ENCODE assay signal across 9 cellular contexts in the genomic region with DNA sequence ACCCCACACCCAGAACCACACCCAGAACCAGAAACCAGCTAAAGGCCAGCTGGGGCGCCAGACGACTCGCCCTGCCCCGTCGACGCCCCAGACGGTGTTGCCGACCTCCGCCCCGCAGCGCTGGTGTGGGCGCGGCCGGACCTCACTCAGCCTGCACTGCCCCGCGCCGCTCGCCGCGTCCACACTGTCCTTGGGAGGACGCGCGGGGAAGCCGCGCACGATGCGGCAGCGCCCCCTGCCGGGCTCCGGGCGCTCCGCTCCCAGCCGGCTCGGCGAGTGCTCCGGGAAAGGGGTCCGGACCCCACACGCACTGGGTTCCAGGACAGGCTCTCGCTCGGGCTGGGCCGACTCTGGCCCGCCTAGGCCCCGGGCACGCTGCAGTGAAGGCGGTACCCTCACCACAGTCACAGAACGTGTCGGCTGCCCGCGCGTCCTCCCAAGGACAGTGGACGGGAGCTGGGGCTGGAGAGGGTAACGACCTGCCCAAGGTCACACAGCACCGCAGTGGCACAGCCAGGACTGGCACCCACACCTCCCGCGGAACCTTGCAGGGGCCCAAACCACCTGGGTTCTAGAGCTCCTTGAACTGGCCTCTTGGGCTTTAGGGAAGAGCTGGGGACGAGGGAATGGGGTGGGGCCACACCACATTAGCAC.
DNase-seq lines count a peak whose midpoint lies in the region; ATAC-seq, FAIRE-seq and TF ChIP-seq lines count a peak whose summit lies in the region.
"Had no signal": no experiment of that assay in that cellular context is flagged by ENCODE, and none has a peak within 500 bp of the region (broad histone marks: within the 10 kb centered on the region; RNA-seq: fewer than 3 reads in every experiment).

No MANE protein-coding gene starts in this region.

- H3K27me3 ChIP-seq in GM06990 (replicated peaks; ENCODE audit: control insufficient read depth, insufficient read depth, low read length), result no peaks in the 10 kb centered on the region
- H3K27me3 ChIP-seq in spleen (replicated peaks in 1 of 7), result peaks cover 0 to 70% (median 19%) of the 10 kb centered on the region in 7 donors

- peaks cover 0 to 7% of the 10 kb centered on the region in 2 donors for H3K4me1 ChIP-seq in kidney (ENCODE audit: control insufficient read depth in 1 of 2, insufficient read depth in 1 of 2, low read depth in 1 of 2, low read length in 2 of 2)
- H3K4me1 ChIP-seq in spleen, result peaks cover 0 to 18% (median 15%) of the 10 kb centered on the region in 6 donors

- peak; percentile 53 for ATAC-seq in GM21737 (IDR thresholded peaks at IDR 0.05; ENCODE audit: unreplicated experiment)

- H3K27ac Mint-ChIP-seq in T-helper 2 cell treated with Interferon-gamma antibody and Interleukin-4, amounts not matched to agents 5 μg/mL and 100 μg/mL, for 36 hours, result no peak overlapping the region

- H3K9ac ChIP-seq in kidney (ENCODE audit: low read length in 2 of 2), result peak overlapping the region in 1 of 2 donors; percentile 60

- no peaks in the 10 kb centered on the region for H3K36me3 ChIP-seq in GM06990 (ENCODE audit: control insufficient read depth, insufficient read depth, low read length)
- no peaks in the 10 kb centered on the region for H3K36me3 ChIP-seq in kidney (ENCODE audit: control insufficient read depth in 1 of 2, insufficient read depth in 2 of 2, low read length in 2 of 2)
- no peaks in the 10 kb centered on the region for H3K36me3 ChIP-seq in spleen

- DNase-seq in GM06990 (ENCODE audit: extremely low read depth, insufficient read length), result peak; percentile 66
- peak; percentile 46 for DNase-seq in T-helper 2 cell treated with Interferon-gamma antibody and Interleukin-4, amounts not matched to agents 5 μg/mL and 100 μg/mL, for 36 hours (ENCODE audit: low spot score)
- DNase-seq in caudate nucleus (lab: John Stamatoyannopoulos, UW), result peak in 33 of 61 donors; percentile 8 to 65 (median 24)
- DNase-seq in kidney, result peak; percentile 81
- DNase-seq in spleen, result peak; percentile 90
- no peak for DNase-seq in NCI-H82 (lab: John Stamatoyannopoulos, UW)

- WGBS in spleen, 5 donors, result 1 to 4% (median 3%) methylated on average over 18 to 56 of the region's 56 CpGs

- no peaks in the 10 kb centered on the region for H3K36me3 Mint-ChIP-seq in T-helper 2 cell treated with Interferon-gamma antibody and Interleukin-4, amounts not matched to agents 5 μg/mL and 100 μg/mL, for 36 hours (ENCODE audit: low read depth)

- no peaks in the 10 kb centered on the region for H3K4me1 Mint-ChIP-seq in T-helper 2 cell treated with Interferon-gamma antibody and Interleukin-4, amounts not matched to agents 5 μg/mL and 100 μg/mL, for 36 hours (ENCODE audit: low read depth)

- H3K9me3 Mint-ChIP-seq in T-helper 2 cell treated with Interferon-gamma antibody and Interleukin-4, amounts not matched to agents 5 μg/mL and 100 μg/mL, for 36 hours, result no peaks in the 10 kb centered on the region

- no peak for FAIRE-seq in kidney (lab: Jason Lieb, UNC)
- FAIRE-seq: endometrium had no signal

- intact Hi-C loops in kidney (cut with DNase I) (no loop called here), spleen (cut with DNase I; ENCODE audit: low total_unique reads) (no loop called here)

- TF ChIP-seq EP300 in Ishikawa (IDR thresholded peaks at IDR 0.05; ENCODE audit: borderline replicate concordance), result no peak

- H3K9me3 ChIP-seq in kidney (ENCODE audit: control insufficient read depth in 1 of 2, low read length in 2 of 2) (no peaks in the 10 kb centered on the region), spleen (no peaks in the 10 kb centered on the region)

- H3K4me3 ChIP-seq in GM06990 (replicated peaks; ENCODE audit: low read depth, low read length), result peak overlapping the region; percentile 53
- H3K4me3 ChIP-seq in kidney (ENCODE audit: low read length in 2 of 2), result peak overlapping the region; percentile 58 to 72
- peak overlapping the region; percentile 32 to 72 (median 38) for H3K4me3 ChIP-seq in spleen

- H3K27me3 Mint-ChIP-seq in T-helper 2 cell treated with Interferon-gamma antibody and Interleukin-4, amounts not matched to agents 5 μg/mL and 100 μg/mL, for 36 hours (ENCODE audit: low read depth), result peaks cover 27% of the 10 kb centered on the region

- H3K27ac ChIP-seq in caudate nucleus (ENCODE audit: low read depth, low read length) (no peak overlapping the region), kidney (ENCODE audit: low read depth in 2 of 2, low read length in 2 of 2) (peak overlapping the region in 1 of 2 donors; percentile 40), spleen (peak overlapping the region in 1 of 8 donors; percentile 12)

- TF ChIP-seq RAD21 in Ishikawa (IDR thresholded peaks at IDR 0.05; ENCODE audit: low read depth), result peak; percentile 71

- TF ChIP-seq CTCF in GM06990 (IDR thresholded peaks at IDR 0.05; ENCODE audit: insufficient read depth, low read length, poor library complexity, severe bottlenecking) (peak; percentile 70), kidney (IDR thresholded peaks at IDR 0.05; ENCODE audit: borderline replicate concordance, extremely low read depth, insufficient read depth) (peak; percentile 76), spleen (IDR thresholded peaks at IDR 0.05 in 8 of 11, conservative IDR thresholded peaks at IDR 0.05 in 3 of 11) (peak; percentile 43 to 88 (median 75))

- peak overlapping the region; percentile 51 for H3K4me3 Mint-ChIP-seq in T-helper 2 cell treated with Interferon-gamma antibody and Interleukin-4, amounts not matched to agents 5 μg/mL and 100 μg/mL, for 36 hours

- no peak for TF ChIP-seq POLR2A in spleen (IDR thresholded peaks at IDR 0.05)

TF ChIP-seq in Ishikawa, 13 proteins besides CTCF, POLR2A, EP300 and RAD21:
- TF ChIP-seq, protein P1, sequence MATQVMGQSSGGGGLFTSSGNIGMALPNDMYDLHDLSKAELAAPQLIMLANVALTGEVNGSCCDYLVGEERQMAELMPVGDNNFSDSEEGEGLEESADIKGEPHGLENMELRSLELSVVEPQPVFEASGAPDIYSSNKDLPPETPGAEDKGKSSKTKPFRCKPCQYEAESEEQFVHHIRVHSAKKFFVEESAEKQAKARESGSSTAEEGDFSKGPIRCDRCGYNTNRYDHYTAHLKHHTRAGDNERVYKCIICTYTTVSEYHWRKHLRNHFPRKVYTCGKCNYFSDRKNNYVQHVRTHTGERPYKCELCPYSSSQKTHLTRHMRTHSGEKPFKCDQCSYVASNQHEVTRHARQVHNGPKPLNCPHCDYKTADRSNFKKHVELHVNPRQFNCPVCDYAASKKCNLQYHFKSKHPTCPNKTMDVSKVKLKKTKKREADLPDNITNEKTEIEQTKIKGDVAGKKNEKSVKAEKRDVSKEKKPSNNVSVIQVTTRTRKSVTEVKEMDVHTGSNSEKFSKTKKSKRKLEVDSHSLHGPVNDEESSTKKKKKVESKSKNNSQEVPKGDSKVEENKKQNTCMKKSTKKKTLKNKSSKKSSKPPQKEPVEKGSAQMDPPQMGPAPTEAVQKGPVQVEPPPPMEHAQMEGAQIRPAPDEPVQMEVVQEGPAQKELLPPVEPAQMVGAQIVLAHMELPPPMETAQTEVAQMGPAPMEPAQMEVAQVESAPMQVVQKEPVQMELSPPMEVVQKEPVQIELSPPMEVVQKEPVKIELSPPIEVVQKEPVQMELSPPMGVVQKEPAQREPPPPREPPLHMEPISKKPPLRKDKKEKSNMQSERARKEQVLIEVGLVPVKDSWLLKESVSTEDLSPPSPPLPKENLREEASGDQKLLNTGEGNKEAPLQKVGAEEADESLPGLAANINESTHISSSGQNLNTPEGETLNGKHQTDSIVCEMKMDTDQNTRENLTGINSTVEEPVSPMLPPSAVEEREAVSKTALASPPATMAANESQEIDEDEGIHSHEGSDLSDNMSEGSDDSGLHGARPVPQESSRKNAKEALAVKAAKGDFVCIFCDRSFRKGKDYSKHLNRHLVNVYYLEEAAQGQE (IDR thresholded peaks at IDR 0.05; ENCODE audit: low read depth), result no peak
- TF ChIP-seq TCF12 (IDR thresholded peaks at IDR 0.05; ENCODE audit: low read depth) (no peak), TAF1 (IDR thresholded peaks at IDR 0.05; ENCODE audit: low read depth) (no peak), ZBTB7A (IDR thresholded peaks at IDR 0.05; ENCODE audit: low read depth) (no peak; the same call in 1 of the 2 replicates), CEBPB (IDR thresholded peaks at IDR 0.05) (no peak), EGR1 (IDR thresholded peaks at IDR 0.05) (no peak), YY1 (IDR thresholded peaks at IDR 0.05; ENCODE audit: low read depth) (no peak), TEAD4 (IDR thresholded peaks at IDR 0.05) (no peak), CREB1 (IDR thresholded peaks at IDR 0.05; ENCODE audit: low read depth) (no peak)
- TF ChIP-seq, protein P2, sequence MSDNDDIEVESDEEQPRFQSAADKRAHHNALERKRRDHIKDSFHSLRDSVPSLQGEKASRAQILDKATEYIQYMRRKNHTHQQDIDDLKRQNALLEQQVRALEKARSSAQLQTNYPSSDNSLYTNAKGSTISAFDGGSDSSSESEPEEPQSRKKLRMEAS (IDR thresholded peaks at IDR 0.05), result no peak
- TF ChIP-seq, protein P3, sequence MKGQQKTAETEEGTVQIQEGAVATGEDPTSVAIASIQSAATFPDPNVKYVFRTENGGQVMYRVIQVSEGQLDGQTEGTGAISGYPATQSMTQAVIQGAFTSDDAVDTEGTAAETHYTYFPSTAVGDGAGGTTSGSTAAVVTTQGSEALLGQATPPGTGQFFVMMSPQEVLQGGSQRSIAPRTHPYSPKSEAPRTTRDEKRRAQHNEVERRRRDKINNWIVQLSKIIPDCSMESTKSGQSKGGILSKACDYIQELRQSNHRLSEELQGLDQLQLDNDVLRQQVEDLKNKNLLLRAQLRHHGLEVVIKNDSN (IDR thresholded peaks at IDR 0.05), result no peak
TF ChIP-seq in Ishikawa: peak in this region for 0.
